Comparison of ENCODE assay signal across 2 cellular contexts in genomic region chr17:72396121-72396520, GRCh38.
TF ChIP-seq lines count a peak whose summit lies in the region.

No MANE protein-coding gene starts in this region.

TF ChIP-seq in A549, 52 proteins besides CTCF, POLR2A, EP300 and RAD21 (continued from another document):
- TF ChIP-seq REST (IDR thresholded peaks at IDR 0.05): no peak
- no peak for TF ChIP-seq BCL3 (IDR thresholded peaks at IDR 0.05)
- TF ChIP-seq TP53 (CRISPR knock-in tag; IDR thresholded peaks at IDR 0.05): no peak
- no peak for TF ChIP-seq JUN (IDR thresholded peaks at IDR 0.05)
- no peak for TF ChIP-seq KDM5A (IDR thresholded peaks at IDR 0.05)
- TF ChIP-seq PBX3 (IDR thresholded peaks at IDR 0.05): no peak
- no peak for TF ChIP-seq CBX8 (IDR thresholded peaks at IDR 0.05)
- no peak for TF ChIP-seq KDM1A (IDR thresholded peaks at IDR 0.05; ENCODE audit: low read depth)
- TF ChIP-seq NR3C1 (IDR thresholded peaks at IDR 0.05): no peak
- TF ChIP-seq HOXB13 (CRISPR knock-in tag; IDR thresholded peaks at IDR 0.05; ENCODE audit: low read depth): no peak
- no peak for TF ChIP-seq CBX2 (IDR thresholded peaks at IDR 0.05; ENCODE audit: borderline replicate concordance, low read depth)
- TF ChIP-seq USF2 (IDR thresholded peaks at IDR 0.05): no peak
- no peak for TF ChIP-seq SREBF2 (IDR thresholded peaks at IDR 0.05)
- no peak for TF ChIP-seq RCOR1 (IDR thresholded peaks at IDR 0.05; ENCODE audit: low read depth, low read length)
- no peak for TF ChIP-seq FOSL2 (IDR thresholded peaks at IDR 0.05)
- TF ChIP-seq FOSL2 (CRISPR knock-in tag; IDR thresholded peaks at IDR 0.05): no peak

TF ChIP-seq in IMR-90, 13 proteins besides CTCF, POLR2A, EP300 and RAD21 (continued from another document):
- TF ChIP-seq CHD1 (IDR thresholded peaks at IDR 0.05; ENCODE audit: low read depth, low read length): no peak
- no peak for TF ChIP-seq RFX5 (IDR thresholded peaks at IDR 0.05; ENCODE audit: low read depth, low read length)
- TF ChIP-seq FOS (IDR thresholded peaks at IDR 0.05; ENCODE audit: low read depth, low read length): no peak
- TF ChIP-seq CEBPB (IDR thresholded peaks at IDR 0.05; ENCODE audit: low read depth, low read length): no peak
- no peak for TF ChIP-seq RCOR1 (IDR thresholded peaks at IDR 0.05; ENCODE audit: insufficient replicate concordance, low read length)
- no peak for TF ChIP-seq BHLHE40 (IDR thresholded peaks at IDR 0.05; ENCODE audit: low read depth, low read length)
- no peak for TF ChIP-seq MAFK (IDR thresholded peaks at IDR 0.05; ENCODE audit: low read depth, low read length)
- no peak for TF ChIP-seq MXI1 (IDR thresholded peaks at IDR 0.05; ENCODE audit: borderline replicate concordance, low read depth, low read length)
- no peak for TF ChIP-seq MAZ (IDR thresholded peaks at IDR 0.05; ENCODE audit: borderline replicate concordance, low read depth, low read length)
TF ChIP-seq in IMR-90: peak in this region for 0.
